In genomic region chr13:89577301-89577700, GRCh38 we compare ENCODE assay signal across 17 cellular contexts.
DNase-seq lines count a peak whose midpoint lies in the region; ATAC-seq, FAIRE-seq and TF ChIP-seq lines count a peak whose summit lies in the region.
"Had no signal": no experiment of that assay in that cellular context is flagged by ENCODE, and none has a peak within 500 bp of the region (broad histone marks: within the 10 kb centered on the region; RNA-seq: fewer than 3 reads in every experiment).

No MANE protein-coding gene starts in this region.

- no TSS peak for BruUV-seq in PC-3 (replicated peaks; lab: Mats Ljungman, UMichigan)

- H3K79me2 ChIP-seq in PC-3 (ENCODE audit: low read length), result no peaks in the 10 kb centered on the region

- H3K27me3 ChIP-seq in PC-3 (ENCODE audit: low read length) (no peaks in the 10 kb centered on the region), foreskin keratinocyte (no peaks in the 10 kb centered on the region)

- no peaks in the 10 kb centered on the region for H3K9me3 ChIP-seq in PC-3 (ENCODE audit: low read length)

- intact Hi-C loops in PC-3 (cut with micrococcal nuclease), result loop anchor here (5.0 kb wide), 1 partner anchor 350 kb away; no protein-coding TSS in a partner anchor

- H3K9me3 Mint-ChIP-seq in type B pancreatic cell, result no peaks in the 10 kb centered on the region

- TF ChIP-seq CTCF in PC-3 (conservative IDR thresholded peaks at IDR 0.05; ENCODE audit: low read depth, low read length) (no peak; the same call in 1 of the 2 replicates), foreskin keratinocyte (conservative IDR thresholded peaks at IDR 0.05) (peak; percentile 9), type B pancreatic cell (conservative IDR thresholded peaks at IDR 0.05) (peak; percentile 58)

- no peaks in the 10 kb centered on the region for H3K36me3 Mint-ChIP-seq in type B pancreatic cell
- H3K36me3 Mint-ChIP-seq: CD4-positive, alpha-beta memory T cell had no signal

- no peaks in the 10 kb centered on the region for H3K4me1 Mint-ChIP-seq in type B pancreatic cell (ENCODE audit: unreplicated experiment)
- H3K4me1 Mint-ChIP-seq: CD4-positive, alpha-beta memory T cell had no signal

- H3K27ac ChIP-seq in PC-3 (ENCODE audit: low read length) (no peak overlapping the region), foreskin keratinocyte (no peak overlapping the region)

- no peak overlapping the region for H3K4me3 ChIP-seq in PC-3 (ENCODE audit: low read length)

- H3K4me1 ChIP-seq in PC-3 (ENCODE audit: insufficient read depth, low read length) (no peaks in the 10 kb centered on the region), foreskin keratinocyte (no peaks in the 10 kb centered on the region)

- no peaks in the 10 kb centered on the region for H4K20me1 ChIP-seq in PC-3 (ENCODE audit: low read length)

- TF ChIP-seq POLR2A in H54 (IDR thresholded peaks at IDR 0.05; ENCODE audit: low read depth, low read length), result no peak

- no peaks in the 10 kb centered on the region for H3K36me3 ChIP-seq in PC-3 (ENCODE audit: low read depth, low read length)

- H3K4me3 Mint-ChIP-seq in type B pancreatic cell, result no peak overlapping the region
- H3K4me3 Mint-ChIP-seq: CD4-positive, alpha-beta memory T cell had no signal

- POLR2A ChIA-PET in PC-3 (lab: Charles Lee; ENCODE audit: unreplicated experiment), result no interaction called here

- H3K9ac ChIP-seq in PC-3 (ENCODE audit: low read length), result no peak overlapping the region

- no peak overlapping the region for H3K27ac Mint-ChIP-seq in type B pancreatic cell
- H3K27ac Mint-ChIP-seq: CD4-positive, alpha-beta memory T cell had no signal

- no peak for DNase-seq in H54 (ENCODE audit: insufficient read length, low spot score)
- DNase-seq in PC-3, result peak; percentile 1
- no peak for DNase-seq in foreskin keratinocyte
- no peak for DNase-seq in type B pancreatic cell (ENCODE audit: extremely low spot score, unreplicated experiment)
- DNase-seq in COR-L47 (lab: John Stamatoyannopoulos, UW), result no peak
- DNase-seq in activated CD4-positive, alpha-beta T cell treated with anti-CD3 and anti-CD28 coated beads, Interleukin-2, amount 50 U/mL, for 48 hours, result no peak
- DNase-seq: CD4-positive, alpha-beta memory T cell; DMS79 treated with DMSO at 0.1 percent for 48 hours; KG1; NCI-H1092; NCI-H146; NCI-H2107; NCI-H2227 treated with DMSO at 0.1 percent for 48 hours; NCI-H524 had no signal

- H3F3A ChIP-seq in PC-3 (ENCODE audit: low read length, unreplicated experiment), result no peaks in the 10 kb centered on the region

- no peak overlapping the region for H3K4me2 ChIP-seq in PC-3 (ENCODE audit: low read length)

- CTCF ChIA-PET in PC-3 (lab: Charles Lee), result interaction anchor here (0.6 kb wide), 1 partner anchor 23 kb away, joined by 5 read pairs; no protein-coding TSS in a partner anchor

- H2AFZ ChIP-seq in PC-3 (ENCODE audit: low read length), result no peak overlapping the region

- ATAC-seq in PC-3 (no peak), foreskin keratinocyte (no peak), HG02642 (IDR thresholded peaks at IDR 0.05; ENCODE audit: poor library complexity, unreplicated experiment) (no peak)
- ATAC-seq: HepG2, Panc1 had no signal

- peak; percentile 15 for FAIRE-seq in H54 (lab: Jason Lieb, UNC)
- FAIRE-seq: HepG2 had no signal

- H3K27me3 Mint-ChIP-seq in type B pancreatic cell, result no peaks in the 10 kb centered on the region
- H3K27me3 Mint-ChIP-seq: CD4-positive, alpha-beta memory T cell had no signal

- H3K9me2 ChIP-seq in PC-3 (replicated peaks; ENCODE audit: low read length), result no peaks in the 10 kb centered on the region
